ENCODE assay signal across 8 cellular contexts in genomic region chr15:25670025-25670554, GRCh38.
DNase-seq lines count a peak whose midpoint lies in the region; ATAC-seq, FAIRE-seq and TF ChIP-seq lines count a peak whose summit lies in the region.

No MANE protein-coding gene starts in this region.

- H3K36me3 ChIP-seq in ascending aorta (no peaks in the 10 kb centered on the region), sigmoid colon (no peaks in the 10 kb centered on the region)

- DNase-seq in HFFc6 (peak; percentile 69), ascending aorta (ENCODE audit: low spot score in 2 of 2) (peak; percentile 63 to 87), hypothalamus (lab: John Stamatoyannopoulos, UW) (peak in 36 of 51 donors; percentile 7 to 79 (median 47)), sigmoid colon (peak; percentile 89), GM12891 (ENCODE audit: insufficient read length, low spot score) (no peak), NCI-H146 (lab: John Stamatoyannopoulos, UW) (no peak)

- TF ChIP-seq CTCF in HFFc6 (IDR thresholded peaks at IDR 0.05) (no peak), ascending aorta (IDR thresholded peaks at IDR 0.05) (peak in 1 of 3 experiments; percentile 13), sigmoid colon (IDR thresholded peaks at IDR 0.05) (peak in 1 of 4 experiments; percentile 9)

- H3K4me3 ChIP-seq in ascending aorta = peak overlapping the region; percentile 14 to 50
- peak overlapping the region in 3 of 4 donors; percentile 21 to 34 (median 23) for H3K4me3 ChIP-seq in sigmoid colon

- H3K27ac ChIP-seq in ascending aorta (peak overlapping the region; percentile 89 to 92), sigmoid colon (peak overlapping the region; percentile 68 to 92 (median 82))

- WGBS in sigmoid colon, 2 donors = 4 to 15% methylated on average over 15 of the region's 15 CpGs

- peak overlapping the region; percentile 75 for H3K4me3 Mint-ChIP-seq in HFFc6

- peak overlapping the region; percentile 23; the same call in 1 of the 2 replicates for H3K27ac Mint-ChIP-seq in HFFc6

- H3K36me3 Mint-ChIP-seq in HFFc6 (ENCODE audit: low read depth) = peaks cover 8% of the 10 kb centered on the region; the same call in 1 of the 2 replicates

- TF ChIP-seq EP300 in sigmoid colon (IDR thresholded peaks at IDR 0.05) = peak in 1 of 4 donors; percentile 84

- H3K9me3 Mint-ChIP-seq in HFFc6 = no peaks in the 10 kb centered on the region

- intact Hi-C loops in ascending aorta (cut with DNase I) (loop anchor here (2.0 to 10.0 kb wide), 7 partner anchors 21 to 412 kb away; partner anchors contain the start of gene UBE3A), sigmoid colon (cut with DNase I) (loop anchor here (5.0 to 10.0 kb wide), 2 partner anchors 195 to 233 kb away; partner anchors contain the start of genes ATP10A and UBE3A)

- ATAC-seq in HG03520 (IDR thresholded peaks at IDR 0.05; ENCODE audit: unreplicated experiment) = no peak
- ATAC-seq in GM21528 (IDR thresholded peaks at IDR 0.05; ENCODE audit: low FRiP score, unreplicated experiment) = no peak

- H3K4me1 Mint-ChIP-seq in HFFc6 (ENCODE audit: low read depth) = peaks cover 32% of the 10 kb centered on the region

- H3K4me1 ChIP-seq in ascending aorta (peaks cover 20 to 55% of the 10 kb centered on the region in 2 donors), sigmoid colon (peaks cover 0 to 43% (median 33%) of the 10 kb centered on the region in 4 donors)

- H3K27me3 Mint-ChIP-seq in HFFc6 (ENCODE audit: insufficient read depth) = peaks cover 19% of the 10 kb centered on the region

- no peak for FAIRE-seq in GM12891 (lab: Jason Lieb, UNC)

- no peak for TF ChIP-seq POLR2A in sigmoid colon (IDR thresholded peaks at IDR 0.05)
- TF ChIP-seq POLR2A in GM12891 (IDR thresholded peaks at IDR 0.05; ENCODE audit: low read depth, low read length) = no peak

- H3K9me3 ChIP-seq in ascending aorta = no peaks in the 10 kb centered on the region
- no peaks in the 10 kb centered on the region for H3K9me3 ChIP-seq in sigmoid colon

- H3K27me3 ChIP-seq in ascending aorta = no peaks in the 10 kb centered on the region
- H3K27me3 ChIP-seq in sigmoid colon = no peaks in the 10 kb centered on the region

TF ChIP-seq in GM12891, 5 proteins besides CTCF, POLR2A, EP300 and RAD21:
- no peak for TF ChIP-seq POU2F2 (IDR thresholded peaks at IDR 0.05; ENCODE audit: low read depth, low read length)
- no peak for TF ChIP-seq PAX5 (IDR thresholded peaks at IDR 0.05; ENCODE audit: insufficient read depth, low read length, severe bottlenecking)
- TF ChIP-seq TAF1 (IDR thresholded peaks at IDR 0.05; ENCODE audit: low read depth, low read length) = no peak
- TF ChIP-seq POLR2AphosphoS5 (IDR thresholded peaks at IDR 0.05; ENCODE audit: low read depth, low read length) = no peak
- no peak for TF ChIP-seq SPI1 (IDR thresholded peaks at IDR 0.05; ENCODE audit: low read depth, low read length)

Comparison
In these comparisons a context has a peak if more than half of its experiments do, and no peak if none do; other contexts are left out.
1. DNase-seq: peak in HFFc6 (single experiment), ascending aorta (2 of 2), hypothalamus (36 of 51) and sigmoid colon (single experiment); none in GM12891 (single experiment) and NCI-H146 (single experiment).